1 cellular context compared by ENCODE assay signal in the genomic region with DNA sequence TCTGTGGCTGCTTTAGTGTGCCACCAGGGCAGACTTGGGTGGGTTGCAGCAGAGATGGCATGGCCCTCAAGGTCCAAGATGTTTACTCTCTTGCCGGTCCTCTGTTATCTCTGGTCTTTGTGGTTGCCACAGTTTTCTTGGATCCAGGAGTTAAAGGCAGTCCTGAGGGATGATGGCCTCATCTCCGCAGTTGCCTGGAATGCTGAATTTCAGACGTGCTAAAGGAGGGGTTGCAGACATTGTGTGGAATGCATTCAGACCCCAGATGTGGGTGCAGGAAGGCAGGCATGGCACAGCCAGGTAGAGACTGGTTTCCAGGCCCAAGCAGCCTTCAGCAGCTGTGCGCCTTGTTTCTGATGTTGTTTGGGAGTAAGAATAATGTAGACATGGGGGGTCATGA.
TF ChIP-seq lines count a peak whose summit lies in the region.

No MANE protein-coding gene starts in this region.

TF ChIP-seq in IMR-90, 13 proteins besides CTCF, POLR2A, EP300 and RAD21 (continued from another document):
- TF ChIP-seq, protein P1, sequence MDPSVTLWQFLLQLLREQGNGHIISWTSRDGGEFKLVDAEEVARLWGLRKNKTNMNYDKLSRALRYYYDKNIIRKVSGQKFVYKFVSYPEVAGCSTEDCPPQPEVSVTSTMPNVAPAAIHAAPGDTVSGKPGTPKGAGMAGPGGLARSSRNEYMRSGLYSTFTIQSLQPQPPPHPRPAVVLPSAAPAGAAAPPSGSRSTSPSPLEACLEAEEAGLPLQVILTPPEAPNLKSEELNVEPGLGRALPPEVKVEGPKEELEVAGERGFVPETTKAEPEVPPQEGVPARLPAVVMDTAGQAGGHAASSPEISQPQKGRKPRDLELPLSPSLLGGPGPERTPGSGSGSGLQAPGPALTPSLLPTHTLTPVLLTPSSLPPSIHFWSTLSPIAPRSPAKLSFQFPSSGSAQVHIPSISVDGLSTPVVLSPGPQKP (IDR thresholded peaks at IDR 0.05; ENCODE audit: borderline replicate concordance, low read depth, low read length) = no peak
- TF ChIP-seq, protein P2, sequence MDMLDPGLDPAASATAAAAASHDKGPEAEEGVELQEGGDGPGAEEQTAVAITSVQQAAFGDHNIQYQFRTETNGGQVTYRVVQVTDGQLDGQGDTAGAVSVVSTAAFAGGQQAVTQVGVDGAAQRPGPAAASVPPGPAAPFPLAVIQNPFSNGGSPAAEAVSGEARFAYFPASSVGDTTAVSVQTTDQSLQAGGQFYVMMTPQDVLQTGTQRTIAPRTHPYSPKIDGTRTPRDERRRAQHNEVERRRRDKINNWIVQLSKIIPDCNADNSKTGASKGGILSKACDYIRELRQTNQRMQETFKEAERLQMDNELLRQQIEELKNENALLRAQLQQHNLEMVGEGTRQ (IDR thresholded peaks at IDR 0.05; ENCODE audit: low read depth, low read length) = no peak
